1 cellular context compared by ENCODE assay signal in the genomic region with DNA sequence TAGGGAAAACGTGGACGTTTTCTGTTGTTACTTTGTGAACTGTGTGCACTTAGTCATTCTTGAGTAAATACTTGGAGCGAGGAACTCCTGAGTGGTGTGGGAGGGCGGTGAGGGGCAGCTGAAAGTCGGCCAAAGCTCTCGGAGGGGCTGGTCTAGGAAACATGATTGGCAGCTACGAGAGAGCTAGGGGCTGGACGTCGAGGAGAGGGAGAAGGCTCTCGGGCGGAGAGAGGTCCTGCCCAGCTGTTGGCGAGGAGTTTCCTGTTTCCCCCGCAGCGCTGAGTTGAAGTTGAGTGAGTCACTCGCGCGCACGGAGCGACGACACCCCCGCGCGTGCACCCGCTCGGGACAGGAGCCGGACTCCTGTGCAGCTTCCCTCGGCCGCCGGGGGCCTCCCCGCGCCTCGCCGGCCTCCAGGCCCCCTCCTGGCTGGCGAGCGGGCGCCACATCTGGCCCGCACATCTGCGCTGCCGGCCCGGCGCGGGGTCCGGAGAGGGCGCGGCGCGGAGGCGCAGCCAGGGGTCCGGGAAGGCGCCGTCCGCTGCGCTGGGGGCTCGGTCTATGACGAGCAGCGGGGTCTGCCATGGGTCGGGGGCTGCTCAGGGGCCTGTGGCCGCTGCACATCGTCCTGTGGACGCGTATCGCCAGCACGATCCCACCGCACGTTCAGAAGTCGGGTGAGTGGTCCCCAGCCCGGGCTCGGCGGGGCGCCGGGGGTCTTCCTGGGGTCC.
TF ChIP-seq lines count a peak whose summit lies in the region.

A gene (plus strand): TSS at position 301 of the 731 bp plus-strand sequence. CDS start 283 bp downstream, at position 584.

TF ChIP-seq in HepG2, 621 proteins besides CTCF, POLR2A, EP300 and RAD21 (continued from another document and continues in another):
- TF ChIP-seq, protein P1, sequence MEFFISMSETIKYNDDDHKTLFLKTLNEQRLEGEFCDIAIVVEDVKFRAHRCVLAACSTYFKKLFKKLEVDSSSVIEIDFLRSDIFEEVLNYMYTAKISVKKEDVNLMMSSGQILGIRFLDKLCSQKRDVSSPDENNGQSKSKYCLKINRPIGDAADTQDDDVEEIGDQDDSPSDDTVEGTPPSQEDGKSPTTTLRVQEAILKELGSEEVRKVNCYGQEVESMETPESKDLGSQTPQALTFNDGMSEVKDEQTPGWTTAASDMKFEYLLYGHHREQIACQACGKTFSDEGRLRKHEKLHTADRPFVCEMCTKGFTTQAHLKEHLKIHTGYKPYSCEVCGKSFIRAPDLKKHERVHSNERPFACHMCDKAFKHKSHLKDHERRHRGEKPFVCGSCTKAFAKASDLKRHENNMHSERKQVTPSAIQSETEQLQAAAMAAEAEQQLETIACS (CRISPR knock-in tag; IDR thresholded peaks at IDR 0.05), result peak; percentile 91
- TF ChIP-seq ZNF720 (CRISPR knock-in tag; IDR thresholded peaks at IDR 0.05) (no peak), SRY (CRISPR knock-in tag; IDR thresholded peaks at IDR 0.05) (peak; percentile 87), ZNF570 (CRISPR knock-in tag; IDR thresholded peaks at IDR 0.05; ENCODE audit: borderline replicate concordance) (0 out of 2 replicates have a peak, but pooled peaks have one; percentile 31), SATB2 (CRISPR knock-in tag; IDR thresholded peaks at IDR 0.05) (no peak), ZNF235 (CRISPR knock-in tag; IDR thresholded peaks at IDR 0.05; ENCODE audit: borderline replicate concordance) (no peak), ZNF549 (CRISPR knock-in tag; IDR thresholded peaks at IDR 0.05) (no peak), ZBTB38 (CRISPR knock-in tag; IDR thresholded peaks at IDR 0.05) (peak; percentile 72; the same call in 1 of the 2 replicates), THYN1 (CRISPR knock-in tag; IDR thresholded peaks at IDR 0.05; ENCODE audit: borderline replicate concordance, low read depth) (no peak), SRSF9 (IDR thresholded peaks at IDR 0.05; ENCODE audit: borderline replicate concordance, insufficient read depth, low read depth, low read length, poor library complexity, severe bottlenecking) (no peak), GATAD1 (CRISPR knock-in tag; IDR thresholded peaks at IDR 0.05) (peak; percentile 15; the same call in 1 of the 2 replicates), ZBTB1 (CRISPR knock-in tag; IDR thresholded peaks at IDR 0.05; ENCODE audit: borderline replicate concordance) (no peak), GATA4 (IDR thresholded peaks at IDR 0.05; ENCODE audit: borderline replicate concordance, low read depth) (peak; percentile 72; the same call in 1 of the 2 replicates), ATF7 (IDR thresholded peaks at IDR 0.05) (0 out of 2 replicates have a peak, but pooled peaks have one; percentile 4), ATF7 (CRISPR knock-in tag; IDR thresholded peaks at IDR 0.05) (peak; percentile 48; the same call in 1 of the 2 replicates), SIX1 (CRISPR knock-in tag; IDR thresholded peaks at IDR 0.05; ENCODE audit: borderline replicate concordance) (peak; percentile 50; the same call in 1 of the 2 replicates), ZNF768 (CRISPR knock-in tag; IDR thresholded peaks at IDR 0.05) (no peak), ZMAT3 (CRISPR knock-in tag; conservative IDR thresholded peaks at IDR 0.05) (0 out of 2 replicates have a peak, but pooled peaks have one; percentile 55), CBX5 (CRISPR knock-in tag; IDR thresholded peaks at IDR 0.05; ENCODE audit: borderline replicate concordance) (peak; percentile 47; the same call in 1 of the 2 replicates), ZBTB42 (CRISPR knock-in tag; IDR thresholded peaks at IDR 0.05) (0 out of 2 replicates have a peak, but pooled peaks have one; percentile 74), ZNF567 (CRISPR knock-in tag; IDR thresholded peaks at IDR 0.05; ENCODE audit: borderline replicate concordance) (no peak), ZNF263 (CRISPR knock-in tag; IDR thresholded peaks at IDR 0.05) (no peak), BORCS8-MEF2B (CRISPR knock-in tag; IDR thresholded peaks at IDR 0.05) (peak; percentile 86), ZNF430 (CRISPR knock-in tag; IDR thresholded peaks at IDR 0.05) (0 out of 2 replicates have a peak, but pooled peaks have one; percentile 54), SMC3 (IDR thresholded peaks at IDR 0.05; ENCODE audit: low read length) (0 out of 2 replicates have a peak, but pooled peaks have one; percentile 25), ZFAT (CRISPR knock-in tag; conservative IDR thresholded peaks at IDR 0.05) (no peak)
- TF ChIP-seq, protein P2, sequence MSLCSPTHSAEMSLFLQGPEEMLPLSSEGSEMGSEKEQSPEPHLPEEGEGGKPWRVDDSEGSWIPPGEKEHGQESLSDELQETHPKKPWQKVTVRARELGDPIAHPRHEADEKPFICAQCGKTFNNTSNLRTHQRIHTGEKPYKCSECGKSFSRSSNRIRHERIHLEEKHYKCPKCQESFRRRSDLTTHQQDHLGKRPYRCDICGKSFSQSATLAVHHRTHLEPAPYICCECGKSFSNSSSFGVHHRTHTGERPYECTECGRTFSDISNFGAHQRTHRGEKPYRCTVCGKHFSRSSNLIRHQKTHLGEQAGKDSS (CRISPR knock-in tag; IDR thresholded peaks at IDR 0.05; ENCODE audit: borderline replicate concordance, low read depth), result peak; percentile 91
- TF ChIP-seq, protein P3, sequence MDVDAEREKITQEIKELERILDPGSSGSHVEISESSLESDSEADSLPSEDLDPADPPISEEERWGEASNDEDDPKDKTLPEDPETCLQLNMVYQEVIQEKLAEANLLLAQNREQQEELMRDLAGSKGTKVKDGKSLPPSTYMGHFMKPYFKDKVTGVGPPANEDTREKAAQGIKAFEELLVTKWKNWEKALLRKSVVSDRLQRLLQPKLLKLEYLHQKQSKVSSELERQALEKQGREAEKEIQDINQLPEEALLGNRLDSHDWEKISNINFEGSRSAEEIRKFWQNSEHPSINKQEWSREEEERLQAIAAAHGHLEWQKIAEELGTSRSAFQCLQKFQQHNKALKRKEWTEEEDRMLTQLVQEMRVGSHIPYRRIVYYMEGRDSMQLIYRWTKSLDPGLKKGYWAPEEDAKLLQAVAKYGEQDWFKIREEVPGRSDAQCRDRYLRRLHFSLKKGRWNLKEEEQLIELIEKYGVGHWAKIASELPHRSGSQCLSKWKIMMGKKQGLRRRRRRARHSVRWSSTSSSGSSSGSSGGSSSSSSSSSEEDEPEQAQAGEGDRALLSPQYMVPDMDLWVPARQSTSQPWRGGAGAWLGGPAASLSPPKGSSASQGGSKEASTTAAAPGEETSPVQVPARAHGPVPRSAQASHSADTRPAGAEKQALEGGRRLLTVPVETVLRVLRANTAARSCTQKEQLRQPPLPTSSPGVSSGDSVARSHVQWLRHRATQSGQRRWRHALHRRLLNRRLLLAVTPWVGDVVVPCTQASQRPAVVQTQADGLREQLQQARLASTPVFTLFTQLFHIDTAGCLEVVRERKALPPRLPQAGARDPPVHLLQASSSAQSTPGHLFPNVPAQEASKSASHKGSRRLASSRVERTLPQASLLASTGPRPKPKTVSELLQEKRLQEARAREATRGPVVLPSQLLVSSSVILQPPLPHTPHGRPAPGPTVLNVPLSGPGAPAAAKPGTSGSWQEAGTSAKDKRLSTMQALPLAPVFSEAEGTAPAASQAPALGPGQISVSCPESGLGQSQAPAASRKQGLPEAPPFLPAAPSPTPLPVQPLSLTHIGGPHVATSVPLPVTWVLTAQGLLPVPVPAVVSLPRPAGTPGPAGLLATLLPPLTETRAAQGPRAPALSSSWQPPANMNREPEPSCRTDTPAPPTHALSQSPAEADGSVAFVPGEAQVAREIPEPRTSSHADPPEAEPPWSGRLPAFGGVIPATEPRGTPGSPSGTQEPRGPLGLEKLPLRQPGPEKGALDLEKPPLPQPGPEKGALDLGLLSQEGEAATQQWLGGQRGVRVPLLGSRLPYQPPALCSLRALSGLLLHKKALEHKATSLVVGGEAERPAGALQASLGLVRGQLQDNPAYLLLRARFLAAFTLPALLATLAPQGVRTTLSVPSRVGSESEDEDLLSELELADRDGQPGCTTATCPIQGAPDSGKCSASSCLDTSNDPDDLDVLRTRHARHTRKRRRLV (CRISPR knock-in tag; IDR thresholded peaks at IDR 0.05), result no peak
- TF ChIP-seq, protein P4, sequence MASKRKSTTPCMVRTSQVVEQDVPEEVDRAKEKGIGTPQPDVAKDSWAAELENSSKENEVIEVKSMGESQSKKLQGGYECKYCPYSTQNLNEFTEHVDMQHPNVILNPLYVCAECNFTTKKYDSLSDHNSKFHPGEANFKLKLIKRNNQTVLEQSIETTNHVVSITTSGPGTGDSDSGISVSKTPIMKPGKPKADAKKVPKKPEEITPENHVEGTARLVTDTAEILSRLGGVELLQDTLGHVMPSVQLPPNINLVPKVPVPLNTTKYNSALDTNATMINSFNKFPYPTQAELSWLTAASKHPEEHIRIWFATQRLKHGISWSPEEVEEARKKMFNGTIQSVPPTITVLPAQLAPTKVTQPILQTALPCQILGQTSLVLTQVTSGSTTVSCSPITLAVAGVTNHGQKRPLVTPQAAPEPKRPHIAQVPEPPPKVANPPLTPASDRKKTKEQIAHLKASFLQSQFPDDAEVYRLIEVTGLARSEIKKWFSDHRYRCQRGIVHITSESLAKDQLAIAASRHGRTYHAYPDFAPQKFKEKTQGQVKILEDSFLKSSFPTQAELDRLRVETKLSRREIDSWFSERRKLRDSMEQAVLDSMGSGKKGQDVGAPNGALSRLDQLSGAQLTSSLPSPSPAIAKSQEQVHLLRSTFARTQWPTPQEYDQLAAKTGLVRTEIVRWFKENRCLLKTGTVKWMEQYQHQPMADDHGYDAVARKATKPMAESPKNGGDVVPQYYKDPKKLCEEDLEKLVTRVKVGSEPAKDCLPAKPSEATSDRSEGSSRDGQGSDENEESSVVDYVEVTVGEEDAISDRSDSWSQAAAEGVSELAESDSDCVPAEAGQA (IDR thresholded peaks at IDR 0.05; ENCODE audit: low read depth), result no peak
- TF ChIP-seq, protein P4 (CRISPR knock-in tag; IDR thresholded peaks at IDR 0.05; ENCODE audit: borderline replicate concordance), result no peak; the same call in 1 of the 2 replicates
- TF ChIP-seq, protein P5, sequence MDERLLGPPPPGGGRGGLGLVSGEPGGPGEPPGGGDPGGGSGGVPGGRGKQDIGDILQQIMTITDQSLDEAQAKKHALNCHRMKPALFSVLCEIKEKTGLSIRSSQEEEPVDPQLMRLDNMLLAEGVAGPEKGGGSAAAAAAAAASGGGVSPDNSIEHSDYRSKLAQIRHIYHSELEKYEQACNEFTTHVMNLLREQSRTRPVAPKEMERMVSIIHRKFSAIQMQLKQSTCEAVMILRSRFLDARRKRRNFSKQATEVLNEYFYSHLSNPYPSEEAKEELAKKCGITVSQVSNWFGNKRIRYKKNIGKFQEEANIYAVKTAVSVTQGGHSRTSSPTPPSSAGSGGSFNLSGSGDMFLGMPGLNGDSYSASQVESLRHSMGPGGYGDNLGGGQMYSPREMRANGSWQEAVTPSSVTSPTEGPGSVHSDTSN (CRISPR knock-in tag; IDR thresholded peaks at IDR 0.05), result peak; percentile 94
- TF ChIP-seq, protein P6, sequence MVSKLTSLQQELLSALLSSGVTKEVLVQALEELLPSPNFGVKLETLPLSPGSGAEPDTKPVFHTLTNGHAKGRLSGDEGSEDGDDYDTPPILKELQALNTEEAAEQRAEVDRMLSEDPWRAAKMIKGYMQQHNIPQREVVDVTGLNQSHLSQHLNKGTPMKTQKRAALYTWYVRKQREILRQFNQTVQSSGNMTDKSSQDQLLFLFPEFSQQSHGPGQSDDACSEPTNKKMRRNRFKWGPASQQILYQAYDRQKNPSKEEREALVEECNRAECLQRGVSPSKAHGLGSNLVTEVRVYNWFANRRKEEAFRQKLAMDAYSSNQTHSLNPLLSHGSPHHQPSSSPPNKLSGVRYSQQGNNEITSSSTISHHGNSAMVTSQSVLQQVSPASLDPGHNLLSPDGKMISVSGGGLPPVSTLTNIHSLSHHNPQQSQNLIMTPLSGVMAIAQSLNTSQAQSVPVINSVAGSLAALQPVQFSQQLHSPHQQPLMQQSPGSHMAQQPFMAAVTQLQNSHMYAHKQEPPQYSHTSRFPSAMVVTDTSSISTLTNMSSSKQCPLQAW (CRISPR knock-in tag; IDR thresholded peaks at IDR 0.05), result peak; percentile 97
- TF ChIP-seq, protein P7, sequence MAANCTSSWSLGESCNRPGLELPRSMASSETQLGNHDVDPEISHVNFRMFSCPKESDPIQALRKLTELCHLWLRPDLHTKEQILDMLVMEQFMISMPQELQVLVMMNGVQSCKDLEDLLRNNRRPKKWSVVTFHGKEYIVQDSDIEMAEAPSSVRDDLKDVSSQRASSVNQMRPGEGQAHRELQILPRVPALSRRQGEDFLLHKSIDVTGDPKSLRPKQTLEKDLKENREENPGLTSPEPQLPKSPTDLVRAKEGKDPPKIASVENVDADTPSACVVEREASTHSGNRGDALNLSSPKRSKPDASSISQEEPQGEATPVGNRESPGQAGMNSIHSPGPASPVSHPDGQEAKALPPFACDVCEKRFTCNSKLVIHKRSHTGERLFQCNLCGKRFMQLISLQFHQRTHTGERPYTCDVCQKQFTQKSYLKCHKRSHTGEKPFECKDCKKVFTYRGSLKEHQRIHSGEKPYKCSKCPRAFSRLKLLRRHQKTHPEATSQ (CRISPR knock-in tag; IDR thresholded peaks at IDR 0.05; ENCODE audit: borderline replicate concordance), result peak; percentile 97; the same call in 1 of the 2 replicates
- TF ChIP-seq, protein P8, sequence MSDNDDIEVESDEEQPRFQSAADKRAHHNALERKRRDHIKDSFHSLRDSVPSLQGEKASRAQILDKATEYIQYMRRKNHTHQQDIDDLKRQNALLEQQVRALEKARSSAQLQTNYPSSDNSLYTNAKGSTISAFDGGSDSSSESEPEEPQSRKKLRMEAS (IDR thresholded peaks at IDR 0.05), result peak; percentile 82
